In genomic region chr5:82551840-82552385, GRCh38 we compare ENCODE assay signal across 13 cellular contexts.
"Had no signal": no experiment of that assay in that cellular context is flagged by ENCODE, and none has a peak within 500 bp of the region (broad histone marks: within the 10 kb centered on the region; RNA-seq: fewer than 3 reads in every experiment).

No MANE protein-coding gene starts in this region.

- H3K4me3 ChIP-seq: cardiac muscle cell, heart right ventricle, thyroid gland had no signal

- H3K27me3 ChIP-seq: cardiac muscle cell, heart right ventricle, thyroid gland had no signal

- FAIRE-seq: colon, endothelial cell of umbilical vein, frontal cortex, keratinocyte had no signal

- H3K27ac ChIP-seq: cardiac muscle cell, parathyroid adenoma, thyroid gland had no signal

- DNase-seq: activated CD4-positive, alpha-beta memory T cell treated with anti-CD3 and anti-CD28 coated beads, Interleukin-2, amount 10 ng/mL, durations not matched to agents 7 days and 5 days; activated CD4-positive, alpha-beta T cell treated with anti-CD3 and anti-CD28 coated beads for 36 hours; heart right ventricle; mesendoderm; stimulated activated CD4-positive, alpha-beta T cell treated with anti-CD3 and anti-CD28 coated beads, Interleukin-4, amount 100 ng/mL, for 4 hours; T-helper 9 cell; thyroid gland had no signal

- H3K9me3 ChIP-seq: heart right ventricle, thyroid gland had no signal

- H3K4me1 ChIP-seq: parathyroid adenoma, thyroid gland had no signal

- ATAC-seq: activated CD4-positive, alpha-beta T cell treated with anti-CD3 and anti-CD28 coated beads for 36 hours had no signal

- H3K36me3 ChIP-seq: cardiac muscle cell, heart right ventricle, thyroid gland had no signal
